ENCODE assay signal across 8 cellular contexts in genomic region chr9:62801961-62802718, GRCh38.
DNase-seq lines count a peak whose midpoint lies in the region; ATAC-seq and TF ChIP-seq lines count a peak whose summit lies in the region.
"Not testable (repeated sequence)": the region's sequence is repeated elsewhere in the genome, so short reads cannot be mapped to it uniquely, and the experiment has no call there.

No MANE protein-coding gene starts in this region.

- intact Hi-C loops in HCT116 (cut with micrococcal nuclease): not testable (repeated sequence)

- H3K4me3 ChIP-seq in HCT116 (replicated peaks in 1 of 2; ENCODE audit: low read depth in 1 of 2, low read length in 2 of 2) (peak overlapping the region; percentile 50 to 59), HUES6 (ENCODE audit: low read depth, low read length) (peak overlapping the region; percentile 75), choroid plexus epithelial cell (ENCODE audit: low read depth, low read length) (peak overlapping the region; percentile 74), urinary bladder (ENCODE audit: low read depth, low read length) (peak overlapping the region; percentile 63)

- H3K4me2 ChIP-seq in HCT116 (ENCODE audit: low read length): peak overlapping the region; percentile 53

- not testable (repeated sequence) for H3K9me3 ChIP-seq in HCT116 (ENCODE audit: control insufficient read depth in 1 of 2, insufficient read depth in 1 of 2, low read depth in 1 of 2, low read length in 2 of 2); HUES6 (ENCODE audit: control insufficient read depth, insufficient read depth, low read depth, low read length)

- H3K27ac ChIP-seq in HCT116 (ENCODE audit: low read depth, low read length): peak overlapping the region; percentile 68
- not testable (repeated sequence) for H3K27ac ChIP-seq in HUES6 (ENCODE audit: low read depth, low read length)
- peak overlapping the region; percentile 80 for H3K27ac ChIP-seq in urinary bladder (ENCODE audit: low read depth)

- TF ChIP-seq CTCF in HCT116 (IDR thresholded peaks at IDR 0.05 in 2 of 3, conservative IDR thresholded peaks at IDR 0.05 in 1 of 3; ENCODE audit: borderline replicate concordance in 1 of 3, insufficient read depth in 1 of 3, low read depth in 2 of 3, low read length in 2 of 3): not testable (repeated sequence)
- peak; percentile 12 for TF ChIP-seq CTCF in choroid plexus epithelial cell (conservative IDR thresholded peaks at IDR 0.05; ENCODE audit: low read depth, low read length)

- TF ChIP-seq POLR2A in GM18505 (IDR thresholded peaks at IDR 0.05; ENCODE audit: borderline replicate concordance, extremely low read depth, insufficient read depth, insufficient read length): peak; percentile 92
- not testable (repeated sequence) for TF ChIP-seq POLR2A in HCT116 (IDR thresholded peaks at IDR 0.05; ENCODE audit: borderline replicate concordance, extremely low read depth, insufficient read depth, insufficient read length)

- H2AFZ ChIP-seq in HCT116 (ENCODE audit: low read depth, low read length, poor library complexity, severe bottlenecking): not testable (repeated sequence)

- H4K20me1 ChIP-seq in HCT116 (ENCODE audit: insufficient read depth): not testable (repeated sequence)

- ATAC-seq in GM18505 (IDR thresholded peaks at IDR 0.05; ENCODE audit: unreplicated experiment) (peak; percentile 99), HCT116 (peak; percentile 100)

- H3K9me2 ChIP-seq in HCT116 (ENCODE audit: insufficient read depth): not testable (repeated sequence)

- POLR2A ChIA-PET in HCT116 (lab: Charles Lee): interaction anchor here (0.6 kb wide), 1 partner anchor 1016 kb away, joined by 3 read pairs; no protein-coding TSS in a partner anchor

- not testable (repeated sequence) for H3K36me3 ChIP-seq in HCT116 (ENCODE audit: control insufficient read depth in 1 of 2, insufficient read depth in 2 of 2, low read length in 2 of 2); HUES6 (ENCODE audit: control insufficient read depth, insufficient read depth, low read length); urinary bladder (ENCODE audit: insufficient read depth)

- H3K27me3 ChIP-seq in HCT116 (ENCODE audit: insufficient read depth, low read length): not testable (repeated sequence)
- peaks cover 74% of the 10 kb centered on the region for H3K27me3 ChIP-seq in HUES6 (ENCODE audit: control insufficient read depth, insufficient read depth, low read length)

- TF ChIP-seq RAD21 in HCT116 (IDR thresholded peaks at IDR 0.05; ENCODE audit: low read depth): not testable (repeated sequence)

- not testable (repeated sequence) for H3K4me1 ChIP-seq in HCT116 (ENCODE audit: control insufficient read depth in 1 of 2, insufficient read depth in 2 of 2, low read length in 2 of 2); urinary bladder (ENCODE audit: insufficient read depth)
- H3K4me1 ChIP-seq in HUES6 (ENCODE audit: control insufficient read depth, insufficient read depth, low read length): peaks cover 15% of the 10 kb centered on the region

- BruUV-seq in HCT116 (replicated peaks; lab: Mats Ljungman, UMichigan): not testable (repeated sequence)

- RAD21 ChIA-PET in HCT116 (lab: Charles Lee; ENCODE audit: low non-redundant PET in 1 of 2, low total read pairs in 2 of 2, uncharacterized antibody in 2 of 2, unreplicated experiment in 2 of 2): not testable (repeated sequence)

- peak; percentile 56 for DNase-seq in HCT116 (ENCODE audit: low read depth, low spot score)
- DNase-seq in activated CD4-positive, alpha-beta T cell treated with anti-CD3 and anti-CD28 coated beads, Interleukin-2, amount 50 U/mL, for 48 hours: peak; percentile 68 to 74
- peak; percentile 78 for DNase-seq in choroid plexus epithelial cell (ENCODE audit: low read depth)
- DNase-seq in iPS-NIHi11 (ENCODE audit: low spot score): peak; percentile 89
- peak; percentile 73 for DNase-seq in putamen (ENCODE audit: low spot score)

- H3K9ac ChIP-seq in HCT116 (ENCODE audit: low read length) (peak overlapping the region; percentile 61), HUES6 (ENCODE audit: low read length) (peak overlapping the region; percentile 80)

- H3K79me2 ChIP-seq in HCT116 (ENCODE audit: insufficient read depth, low read length): not testable (repeated sequence)

- CTCF ChIA-PET in HCT116 (lab: Charles Lee): not testable (repeated sequence)

- WGBS in urinary bladder: 3% methylated on average over 63 of the region's 63 CpGs

TF ChIP-seq in HCT116, 20 proteins besides CTCF, POLR2A, EP300 and RAD21:
- TF ChIP-seq ZFX (IDR thresholded peaks at IDR 0.05) (peak; percentile 56), EGR1 (IDR thresholded peaks at IDR 0.05; ENCODE audit: low read depth) (peak; percentile 83), MAX (IDR thresholded peaks at IDR 0.05) (0 out of 2 replicates have a peak, but pooled peaks have one; percentile 33), POLR2AphosphoS5 (IDR thresholded peaks at IDR 0.05; ENCODE audit: low read depth, low read length) (peak; percentile 77), ELF1 (IDR thresholded peaks at IDR 0.05; ENCODE audit: borderline replicate concordance, low read depth) (peak; percentile 50; the same call in 1 of the 2 replicates)
